In the genomic region with DNA sequence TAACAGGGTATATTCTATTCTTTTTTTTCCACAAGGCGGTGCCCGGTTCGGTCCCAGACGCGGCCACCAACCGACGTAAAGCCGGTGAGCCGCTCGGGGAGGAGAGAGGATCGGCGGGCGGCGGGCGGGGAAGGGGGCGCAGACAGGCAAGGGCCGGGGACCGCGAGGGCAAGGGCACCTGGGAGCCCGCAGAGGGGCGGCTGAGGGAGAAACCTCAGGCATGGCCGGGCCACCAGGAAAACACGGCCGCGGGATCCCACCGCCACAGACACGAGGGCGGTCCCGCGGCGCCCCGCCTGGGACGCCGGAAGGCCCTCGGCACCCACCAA, we compare ENCODE assay signal across 8 cellular contexts.
DNase-seq lines count a peak whose midpoint lies in the region; ATAC-seq and TF ChIP-seq lines count a peak whose summit lies in the region.
"Not testable (repeated sequence)": the region's sequence is repeated elsewhere in the genome, so short reads cannot be mapped to it uniquely, and the experiment has no call there.

No MANE protein-coding gene starts in this region.

- H3K4me3 ChIP-seq in AG04449 (ENCODE audit: low read depth, low read length): peak overlapping the region; percentile 47
- H3K4me3 ChIP-seq in ectodermal cell (ENCODE audit: insufficient read depth, low read depth, low read length): peak overlapping the region; percentile 30
- not testable (repeated sequence) for H3K4me3 ChIP-seq in neuron (ENCODE audit: low read length)

- H2AK5ac ChIP-seq in H9 (ENCODE audit: insufficient read length, low read length): not testable (repeated sequence)

- DNase-seq in AG04449 (ENCODE audit: low read depth, low spot score); activated T-helper 1 cell treated with anti-CD3 and anti-CD28 coated beads, Interleukin-12 subunit alpha, Interleukin-12 subunit beta, Interleukin-2, Interleukin-4 antibody, amounts not matched to agents 30 ng/mL and 10 ng/mL and 1 ng/mL, durations not matched to agents 14 hours and 24 hours and 36 hours (ENCODE audit: low spot score): not testable (repeated sequence)
- DNase-seq in H9 (peak; percentile 51), WTC11 (ENCODE audit: low spot score) (peak; percentile 65), iPS-NIHi11 (ENCODE audit: low spot score) (peak; percentile 33)
- peak; percentile 5 to 8 (median 7) for DNase-seq in stimulated activated CD4-positive, alpha-beta T cell treated with anti-CD3 and anti-CD28 coated beads, TNF-alpha, amount 100 ng/mL, for 4 hours (ENCODE audit: low read depth in 3 of 3)

- H3K27me3 ChIP-seq in H9 (ENCODE audit: insufficient read depth, low read length): not testable (repeated sequence)
- H3K27me3 ChIP-seq in ectodermal cell (ENCODE audit: control insufficient read depth, insufficient read depth, low read length, poor library complexity, severe bottlenecking) (peaks cover 53% of the 10 kb centered on the region), neuron (ENCODE audit: insufficient read depth, low read length) (peaks cover 37% of the 10 kb centered on the region)

- H2AFZ ChIP-seq in H9 (ENCODE audit: low read length): not testable (repeated sequence)
- H2AFZ ChIP-seq in neuron (ENCODE audit: low read depth, low read length): peak overlapping the region; percentile 94

- not testable (repeated sequence) for TF ChIP-seq CTCF in AG04449 (IDR thresholded peaks at IDR 0.05; ENCODE audit: insufficient read depth, low read length, missing control alignments); H9 (conservative IDR thresholded peaks at IDR 0.05); WTC11 (IDR thresholded peaks at IDR 0.05)

- not testable (repeated sequence) for H3K79me2 ChIP-seq in H9 (ENCODE audit: insufficient read depth, low read length)

- H3K79me1 ChIP-seq in H9 (ENCODE audit: insufficient read depth, low read depth, low read length, poor library complexity, severe bottlenecking): not testable (repeated sequence)

- H4K5ac ChIP-seq in H9 (ENCODE audit: insufficient read length, low read depth, low read length): not testable (repeated sequence)

- H3K4me2 ChIP-seq in H9 (ENCODE audit: insufficient read depth, insufficient read length, low read length): peak overlapping the region; percentile 28

- H3K9ac ChIP-seq in H9 (ENCODE audit: extremely low read depth, insufficient read length, low read length): not testable (repeated sequence)

- not testable (repeated sequence) for H3K27ac Mint-ChIP-seq in H9, WTC11
- peak overlapping the region; percentile 44 for H3K27ac Mint-ChIP-seq in activated T-helper 1 cell treated with anti-CD3 and anti-CD28 coated beads, Interleukin-12 subunit alpha, Interleukin-12 subunit beta, Interleukin-2, Interleukin-4 antibody, amounts not matched to agents 30 ng/mL and 10 ng/mL and 1 ng/mL, durations not matched to agents 14 hours and 24 hours and 36 hours

- H3K14ac ChIP-seq in H9 (ENCODE audit: insufficient read depth, low read length): not testable (repeated sequence)

- not testable (repeated sequence) for H3K4me1 ChIP-seq in H9 (ENCODE audit: insufficient read depth, low read length); ectodermal cell (ENCODE audit: control insufficient read depth, insufficient read depth, low read length); neuron (ENCODE audit: insufficient read depth, low read length)

- not testable (repeated sequence) for H2BK20ac ChIP-seq in H9 (ENCODE audit: low read depth, low read length, poor library complexity, severe bottlenecking)

- CTCF ChIA-PET in AG04449 (lab: Yijun Ruan, JAX); WTC11 (lab: Charles Lee): not testable (repeated sequence)

- H2BK120ac ChIP-seq in H9 (ENCODE audit: low read depth, low read length, poor library complexity, severe bottlenecking): not testable (repeated sequence)

- not testable (repeated sequence) for H3K23me2 ChIP-seq in H9 (ENCODE audit: insufficient read length, low read depth, low read length, poor library complexity, severe bottlenecking)

- WGBS in H9 (ENCODE audit: extremely low coverage, insufficient read length, low lambda C conversion rate): no CpG with 5 or more reads among the region's 35 CpGs
- WGBS in ectodermal cell, 2 experiments: 3% methylated on average over 35 of the region's 35 CpGs

- H3K27me3 Mint-ChIP-seq in H9 (ENCODE audit: low read depth) (peaks cover 53% of the 10 kb centered on the region), WTC11 (ENCODE audit: low read depth) (peaks cover 45% of the 10 kb centered on the region)
- peaks cover 20% of the 10 kb centered on the region for H3K27me3 Mint-ChIP-seq in activated T-helper 1 cell treated with anti-CD3 and anti-CD28 coated beads, Interleukin-12 subunit alpha, Interleukin-12 subunit beta, Interleukin-2, Interleukin-4 antibody, amounts not matched to agents 30 ng/mL and 10 ng/mL and 1 ng/mL, durations not matched to agents 14 hours and 24 hours and 36 hours (ENCODE audit: insufficient read depth)

- H2BK12ac ChIP-seq in H9 (ENCODE audit: insufficient read length, low read depth, low read length): not testable (repeated sequence)

- H3K18ac ChIP-seq in H9 (ENCODE audit: insufficient read length, low read depth, low read length): not testable (repeated sequence)

- not testable (repeated sequence) for H4K8ac ChIP-seq in H9 (replicated peaks; ENCODE audit: insufficient read length, low read depth, low read length)

- not testable (repeated sequence) for H3K27ac ChIP-seq in H9 (ENCODE audit: insufficient read length, low read depth, low read length); ectodermal cell (ENCODE audit: insufficient read depth, low read depth, low read length, poor library complexity, severe bottlenecking)

- POLR2A ChIA-PET in AG04449 (lab: Yijun Ruan, JAX); WTC11 (lab: Charles Lee): not testable (repeated sequence)

- not testable (repeated sequence) for H3K36me3 ChIP-seq in ectodermal cell (ENCODE audit: control insufficient read depth, insufficient read depth, low read length); neuron (ENCODE audit: insufficient read depth, low read length)

- ATAC-seq in WTC11: peak; percentile 40

- H3K9me3 ChIP-seq in H9 (ENCODE audit: control insufficient read depth, low read depth, low read length); ectodermal cell (ENCODE audit: control insufficient read depth, low read length); neuron (ENCODE audit: low read length): not testable (repeated sequence)

- not testable (repeated sequence) for H2BK15ac ChIP-seq in H9 (ENCODE audit: low read depth, low read length)

- H2BK5ac ChIP-seq in H9 (ENCODE audit: insufficient read length, low read length): not testable (repeated sequence)

- H4K20me1 ChIP-seq in H9 (ENCODE audit: control insufficient read depth, insufficient read depth, insufficient read length): not testable (repeated sequence)

- H3K56ac ChIP-seq in H9 (ENCODE audit: insufficient read length, low read depth, low read length): not testable (repeated sequence)

- not testable (repeated sequence) for H3K4ac ChIP-seq in H9 (ENCODE audit: low read depth, low read length)

- H4K91ac ChIP-seq in H9 (ENCODE audit: insufficient read length, low read depth, low read length): not testable (repeated sequence)

- not testable (repeated sequence) for H3K36me3 Mint-ChIP-seq in H9 (ENCODE audit: insufficient read depth in 1 of 3, low read depth in 3 of 3); WTC11
- H3K36me3 Mint-ChIP-seq in activated T-helper 1 cell treated with anti-CD3 and anti-CD28 coated beads, Interleukin-12 subunit alpha, Interleukin-12 subunit beta, Interleukin-2, Interleukin-4 antibody, amounts not matched to agents 30 ng/mL and 10 ng/mL and 1 ng/mL, durations not matched to agents 14 hours and 24 hours and 36 hours (ENCODE audit: low read depth): peaks cover 10% of the 10 kb centered on the region

- H3T11ph ChIP-seq in H9 (ENCODE audit: low read length): not testable (repeated sequence)

- not testable (repeated sequence) for H3K4me1 Mint-ChIP-seq in H9; WTC11; activated T-helper 1 cell treated with anti-CD3 and anti-CD28 coated beads, Interleukin-12 subunit alpha, Interleukin-12 subunit beta, Interleukin-2, Interleukin-4 antibody, amounts not matched to agents 30 ng/mL and 10 ng/mL and 1 ng/mL, durations not matched to agents 14 hours and 24 hours and 36 hours (ENCODE audit: low read depth)

- H3K4me3 Mint-ChIP-seq in H9 (peak overlapping the region; percentile 53 to 82), WTC11 (peak overlapping the region; percentile 68)
- H3K4me3 Mint-ChIP-seq in activated T-helper 1 cell treated with anti-CD3 and anti-CD28 coated beads, Interleukin-12 subunit alpha, Interleukin-12 subunit beta, Interleukin-2, Interleukin-4 antibody, amounts not matched to agents 30 ng/mL and 10 ng/mL and 1 ng/mL, durations not matched to agents 14 hours and 24 hours and 36 hours: peak overlapping the region; percentile 73

- H3K23ac ChIP-seq in H9 (ENCODE audit: insufficient read length, low read depth, low read length): not testable (repeated sequence)

- H3K9me3 Mint-ChIP-seq in H9: peaks cover 8 to 10% of the 10 kb centered on the region in 2 experiments
- H3K9me3 Mint-ChIP-seq in WTC11: not testable (repeated sequence)
- peaks cover 13% of the 10 kb centered on the region for H3K9me3 Mint-ChIP-seq in activated T-helper 1 cell treated with anti-CD3 and anti-CD28 coated beads, Interleukin-12 subunit alpha, Interleukin-12 subunit beta, Interleukin-2, Interleukin-4 antibody, amounts not matched to agents 30 ng/mL and 10 ng/mL and 1 ng/mL, durations not matched to agents 14 hours and 24 hours and 36 hours

- intact Hi-C loops in activated T-helper 1 cell treated with anti-CD3 and anti-CD28 coated beads, Interleukin-12 subunit alpha, Interleukin-12 subunit beta, Interleukin-2, Interleukin-4 antibody, amounts not matched to agents 30 ng/mL and 10 ng/mL and 1 ng/mL, durations not matched to agents 14 hours and 24 hours and 36 hours (cut with micrococcal nuclease): loop anchor here (5.0 kb wide), 1 partner anchor 89 kb away; no protein-coding TSS in a partner anchor
